7 cellular contexts compared by ENCODE assay signal in the genomic region with DNA sequence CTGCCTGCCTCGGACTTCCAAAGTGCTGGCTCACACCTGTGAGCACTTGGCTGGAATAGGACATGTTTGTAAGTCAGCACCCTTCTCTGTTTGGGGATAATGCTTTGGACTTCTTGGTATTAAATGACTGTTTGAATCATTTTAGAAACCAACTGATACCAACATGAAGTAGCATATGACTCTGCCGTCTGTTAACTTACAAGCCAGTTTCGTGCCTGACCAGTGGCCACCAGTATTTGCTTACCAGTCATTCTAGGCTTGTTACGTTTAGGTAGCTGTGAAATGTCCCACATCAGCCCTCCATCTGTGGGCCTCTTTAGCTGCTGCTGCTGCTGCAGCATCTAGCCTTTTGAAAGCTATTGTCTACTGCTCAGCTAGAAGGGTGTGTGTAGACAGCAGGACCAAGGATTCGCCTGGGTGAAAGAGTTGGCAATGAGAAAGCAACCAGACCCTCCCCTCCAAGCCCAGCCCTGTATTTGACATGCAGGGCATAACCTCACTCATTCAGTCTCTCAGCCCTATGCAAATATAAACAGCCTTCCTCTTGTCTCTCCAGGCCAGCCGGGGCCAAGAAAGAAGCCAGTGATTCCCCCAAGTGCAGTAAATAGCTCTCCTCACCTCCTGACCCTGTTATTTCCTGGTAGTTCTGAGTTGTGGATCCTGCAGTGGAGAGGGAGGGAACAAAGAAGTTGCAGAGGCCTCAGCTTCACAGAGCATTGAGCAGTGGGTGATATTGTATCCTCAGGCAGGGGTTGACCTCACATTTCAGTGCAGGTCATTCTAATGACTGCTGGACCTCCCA. TPM values are rescaled to one million over a fixed set of nuclear protein-coding genes. Genes with fewer than 3 reads are reported as not detected.
DNase-seq lines count a peak whose midpoint lies in the region; ATAC-seq and TF ChIP-seq lines count a peak whose summit lies in the region.

No MANE protein-coding gene starts in this region.

- H3K36me3 ChIP-seq in Panc1 (ENCODE audit: control insufficient read depth, insufficient read depth, low read length) = no peaks in the 10 kb centered on the region

- no TSS peak for BruUV-seq in Panc1 (replicated peaks; lab: Mats Ljungman, UMichigan)

- in situ Hi-C loops in Panc1 (cut with HindIII; ENCODE audit: low pct_unique_long_range_greater_than_20kb, low sequenced_read_pairs) = no loop called here

- H3K4me1 Mint-ChIP-seq in stimulated activated naive B cell treated with anti-CD40 and anti-IgM and Interleukin-4, amounts not matched to agents 10 μg/mL and 1 μg/mL and 100 μg/mL, for 72 hours = peaks cover 31 to 57% of the 10 kb centered on the region in 2 donors

- H3K9me3 Mint-ChIP-seq in stimulated activated naive B cell treated with anti-CD40 and anti-IgM and Interleukin-4, amounts not matched to agents 10 μg/mL and 1 μg/mL and 100 μg/mL, for 72 hours = no peaks in the 10 kb centered on the region

- TF ChIP-seq CTCF in Panc1 (IDR thresholded peaks at IDR 0.05) (no peak), RWPE1 (conservative IDR thresholded peaks at IDR 0.05; ENCODE audit: low read depth) (no peak)

- ATAC-seq in GM19043 (IDR thresholded peaks at IDR 0.05; ENCODE audit: low read depth, unreplicated experiment) (peak; percentile 80), HG02943 (IDR thresholded peaks at IDR 0.05; ENCODE audit: low read depth, unreplicated experiment) (peak; percentile 67), Panc1 (peak; percentile 76)
- peak; percentile 21 to 51 for ATAC-seq in stimulated activated naive B cell treated with anti-CD40 and anti-IgM and Interleukin-4, amounts not matched to agents 10 μg/mL and 1 μg/mL and 100 μg/mL, for 72 hours (replicated peaks)

- POLR2A ChIA-PET in Panc1 (lab: Charles Lee) = no interaction called here
- POLR2A ChIA-PET in RWPE1 (lab: Yijun Ruan, JAX; ENCODE audit: low non-redundant PET) = no interaction called here

- CTCF ChIA-PET in Panc1 (lab: Charles Lee) (no interaction called here), RWPE1 (lab: Yijun Ruan, JAX) (interaction anchor here (0.9 kb wide), 1 partner anchor 536 kb away, joined by 7 read pairs; no protein-coding TSS in a partner anchor)

- no peaks in the 10 kb centered on the region for H3K27me3 Mint-ChIP-seq in stimulated activated naive B cell treated with anti-CD40 and anti-IgM and Interleukin-4, amounts not matched to agents 10 μg/mL and 1 μg/mL and 100 μg/mL, for 72 hours

- no peaks in the 10 kb centered on the region for H3K9me3 ChIP-seq in Panc1 (ENCODE audit: control insufficient read depth, insufficient read depth, low read depth, low read length)

- peak overlapping the region in 1 of 2 experiments; percentile 18; a peak in 1 of 4 replicates for H3K4me3 ChIP-seq in Panc1 (ENCODE audit: low read depth in 2 of 2, low read length in 2 of 2)

- H3K27ac ChIP-seq in Panc1 (ENCODE audit: low read length) (0 out of 2 replicates have a peak overlapping the region, but pooled peaks have one; percentile 29), RWPE1 (no peak overlapping the region)

- peaks cover 33% of the 10 kb centered on the region for H3K4me1 ChIP-seq in Panc1 (ENCODE audit: control insufficient read depth, insufficient read depth, low read length)

- no peak overlapping the region for H3K4me3 Mint-ChIP-seq in stimulated activated naive B cell treated with anti-CD40 and anti-IgM and Interleukin-4, amounts not matched to agents 10 μg/mL and 1 μg/mL and 100 μg/mL, for 72 hours

- H3K27ac Mint-ChIP-seq in stimulated activated naive B cell treated with anti-CD40 and anti-IgM and Interleukin-4, amounts not matched to agents 10 μg/mL and 1 μg/mL and 100 μg/mL, for 72 hours = peak overlapping the region; percentile 17

- no peak for DNase-seq in Panc1 (ENCODE audit: low read depth, low spot score)
- DNase-seq in hippocampal formation (lab: John Stamatoyannopoulos, UW) = peak; percentile 43 to 58
- no peak for DNase-seq in stimulated activated naive B cell treated with anti-CD40 and anti-IgM and Interleukin-4, amounts not matched to agents 10 μg/mL and 1 μg/mL and 100 μg/mL, for 72 hours
- no peak for DNase-seq in germinal center (ENCODE audit: low spot score)
- DNase-seq in RWPE1 (ENCODE audit: low spot score) = no peak

- H3K27me3 ChIP-seq in Panc1 (ENCODE audit: control insufficient read depth, insufficient read depth, low read length) = no peaks in the 10 kb centered on the region

- peaks cover 21 to 31% of the 10 kb centered on the region in 2 donors for H3K36me3 Mint-ChIP-seq in stimulated activated naive B cell treated with anti-CD40 and anti-IgM and Interleukin-4, amounts not matched to agents 10 μg/mL and 1 μg/mL and 100 μg/mL, for 72 hours

- intact Hi-C loops in Panc1 (cut with micrococcal nuclease; ENCODE audit: unreplicated experiment) = no loop called here

RNA-seq across cellular contexts. Expression of a gene that starts 51.0 kb away (rescaled TPM):
- 8.9 TPM for total RNA-seq in Panc1 (2021; ENCODE audit: unreplicated experiment)
- polyA plus RNA-seq in Panc1 (2012; ENCODE audit: insufficient read length) = 4.7 TPM

RNA-seq across cellular contexts. Expression of a gene that starts 51.1 kb away (rescaled TPM):
- total RNA-seq in Panc1 (2021; ENCODE audit: unreplicated experiment) = 864 TPM
- polyA plus RNA-seq in Panc1 (2012; ENCODE audit: insufficient read length) = 1,152 TPM

Comparison
In these comparisons a context has a peak if more than half of its experiments do, and no peak if none do; other contexts are left out.
1. DNase-seq: peak in hippocampal formation (2 of 2); none in Panc1 (single experiment), stimulated activated naive B cell treated with anti-CD40 and anti-IgM and Interleukin-4, amounts not matched to agents 10 μg/mL and 1 μg/mL and 100 μg/mL, for 72 hours (single experiment), germinal center (single experiment) and RWPE1 (single experiment).
2. Peak in every context shown above with its lines, with median percentiles within 50 percentile points of each other: ATAC-seq.